ENCODE assay signal across 26 cellular contexts in genomic region chr6:2935566-2936291, GRCh38. TPM values are rescaled to one million over a fixed set of nuclear protein-coding genes. Genes with fewer than 3 reads are reported as not detected.
DNase-seq lines count a peak whose midpoint lies in the region; ATAC-seq, FAIRE-seq and TF ChIP-seq lines count a peak whose summit lies in the region.
"Had no signal": no experiment of that assay in that cellular context is flagged by ENCODE, and none has a peak within 500 bp of the region (broad histone marks: within the 10 kb centered on the region; RNA-seq: fewer than 3 reads in every experiment).

No MANE protein-coding gene starts in this region.

- H4K8ac ChIP-seq in neuronal stem cell (ENCODE audit: low read depth, low read length), result no peak overlapping the region

- H3K9me1 ChIP-seq in K562 (ENCODE audit: control insufficient read depth, insufficient read depth, low read length), result no peaks in the 10 kb centered on the region

- no peaks in the 10 kb centered on the region for H3K27me3 ChIP-seq in CD8-positive, alpha-beta T cell (ENCODE audit: insufficient read depth, low read length)
- H3K27me3 ChIP-seq in K562 (ENCODE audit: control insufficient read depth in 2 of 2, insufficient read depth in 2 of 2, low read length in 2 of 2) (no peaks in the 10 kb centered on the region), neuronal stem cell (ENCODE audit: control insufficient read depth in 3 of 3, insufficient read depth in 3 of 3, low read depth in 1 of 3, low read length in 3 of 3) (no peaks in the 10 kb centered on the region)
- H3K27me3 ChIP-seq: breast epithelium, pancreas had no signal

- no peak for TF ChIP-seq EP300 in K562 (IDR thresholded peaks at IDR 0.05; ENCODE audit: low read length)

- H3K9me3 ChIP-seq in CD8-positive, alpha-beta T cell (ENCODE audit: low read length), result no peaks in the 10 kb centered on the region
- H3K9me3 ChIP-seq in K562 (replicated peaks; ENCODE audit: control insufficient read depth, insufficient read depth, low read depth, low read length), result 0 out of 2 replicates have a peak, but pooled peaks cover 2% of the 10 kb centered on the region
- no peaks in the 10 kb centered on the region for H3K9me3 ChIP-seq in neuronal stem cell (replicated peaks in 1 of 2; ENCODE audit: control insufficient read depth in 2 of 2, insufficient read depth in 1 of 2, low read depth in 1 of 2, low read length in 2 of 2)
- H3K9me3 ChIP-seq: breast epithelium, pancreas had no signal

- peaks cover 42% of the 10 kb centered on the region for H3K4me1 Mint-ChIP-seq in T-helper 2 cell treated with Interferon-gamma antibody and Interleukin-4, amounts not matched to agents 5 μg/mL and 100 μg/mL, for 36 hours (ENCODE audit: low read depth)
- peaks cover 55% of the 10 kb centered on the region for H3K4me1 Mint-ChIP-seq in CD8-positive, alpha-beta T cell (ENCODE audit: low read depth)

- ATAC-seq in CD8-positive, alpha-beta T cell, result no peak
- ATAC-seq in K562, result no peak
- ATAC-seq: effector memory CD8-positive, alpha-beta T cell; esophagus mucosa; pancreas had no signal

- peaks cover 37% of the 10 kb centered on the region for H3K9me3 Mint-ChIP-seq in T-helper 2 cell treated with Interferon-gamma antibody and Interleukin-4, amounts not matched to agents 5 μg/mL and 100 μg/mL, for 36 hours
- peaks cover 7% of the 10 kb centered on the region for H3K9me3 Mint-ChIP-seq in CD8-positive, alpha-beta T cell
- H3K9me3 Mint-ChIP-seq: CD4-positive, alpha-beta T cell; effector memory CD8-positive, alpha-beta T cell had no signal

- peak overlapping the region; percentile 71 for H3K18ac ChIP-seq in neuronal stem cell (ENCODE audit: low read length)

- peaks cover 60% of the 10 kb centered on the region for H3K4me1 ChIP-seq in CD8-positive, alpha-beta T cell (ENCODE audit: insufficient read depth, low read length)
- H3K4me1 ChIP-seq in K562 (replicated peaks in 1 of 2; ENCODE audit: control insufficient read depth in 2 of 2, insufficient read depth in 2 of 2, low read length in 2 of 2), result peaks cover 11 to 21% of the 10 kb centered on the region in 2 experiments; a peak in 4 of 5 replicates
- no peaks in the 10 kb centered on the region for H3K4me1 ChIP-seq in neuronal stem cell (ENCODE audit: control insufficient read depth in 2 of 2, insufficient read depth in 1 of 2, low read depth in 1 of 2, low read length in 2 of 2)
- H3K4me1 ChIP-seq: breast epithelium had no signal

- TF ChIP-seq CTCF in CD8-positive, alpha-beta T cell (IDR thresholded peaks at IDR 0.05), result no peak
- TF ChIP-seq CTCF in K562 (IDR thresholded peaks at IDR 0.05 in 2 of 3, conservative IDR thresholded peaks at IDR 0.05 in 1 of 3; ENCODE audit: insufficient read depth in 2 of 3, low read depth in 1 of 3, low read length in 3 of 3), result no peak

- H3K27me3 Mint-ChIP-seq in T-helper 2 cell treated with Interferon-gamma antibody and Interleukin-4, amounts not matched to agents 5 μg/mL and 100 μg/mL, for 36 hours (ENCODE audit: low read depth), result no peaks in the 10 kb centered on the region
- H3K27me3 Mint-ChIP-seq in CD8-positive, alpha-beta T cell (ENCODE audit: low read depth), result no peaks in the 10 kb centered on the region
- H3K27me3 Mint-ChIP-seq: activated B cell treated with CpG ODN at 0.5 μM for 24 hours; CD4-positive, alpha-beta T cell; effector memory CD8-positive, alpha-beta T cell; naive B cell had no signal

- H3K4me2 ChIP-seq in K562 (ENCODE audit: insufficient read depth, low read length) (no peak overlapping the region), neuronal stem cell (ENCODE audit: insufficient read depth, low read length, poor library complexity, severe bottlenecking) (no peak overlapping the region)

- H4K91ac ChIP-seq in neuronal stem cell (ENCODE audit: low read depth, low read length, poor library complexity), result no peak overlapping the region

- in situ Hi-C loops in K562 (cut with MboI), result no loop called here

- 94% methylated on average over 39 of the region's 44 CpGs for WGBS in K562 (ENCODE audit: insufficient coverage, low coverage, missing lambda C conversion rate)
- no CpG with 5 or more reads among the region's 44 CpGs for WGBS in neuronal stem cell (ENCODE audit: extremely low coverage in 2 of 2, insufficient read length in 2 of 2, insufficient replicate concordance in 1 of 2), 2 donors

- no peak overlapping the region for H3K27ac ChIP-seq in CD8-positive, alpha-beta T cell (ENCODE audit: low read depth, low read length)
- H3K27ac ChIP-seq in K562 (ENCODE audit: extremely low read depth, low read depth, low read length) (no peak overlapping the region), neuronal stem cell (replicated peaks; ENCODE audit: low read length) (no peak overlapping the region)
- H3K27ac ChIP-seq: breast epithelium, pancreas had no signal

- TF ChIP-seq POLR2A in K562 (conservative IDR thresholded peaks at IDR 0.05), result no peak

- peak overlapping the region; percentile 77 for H2BK12ac ChIP-seq in neuronal stem cell (ENCODE audit: low read length)

- no peak overlapping the region for H3K4me3 ChIP-seq in CD8-positive, alpha-beta T cell (ENCODE audit: low read depth, low read length)
- H3K4me3 ChIP-seq in K562 (no peak overlapping the region), neuronal stem cell (ENCODE audit: low read length in 2 of 2) (no peak overlapping the region)
- H3K4me3 ChIP-seq: breast epithelium, pancreas had no signal

- BruUV-seq in K562 (replicated peaks; lab: Mats Ljungman, UMichigan), result no TSS peak

- H3K36me3 Mint-ChIP-seq in T-helper 2 cell treated with Interferon-gamma antibody and Interleukin-4, amounts not matched to agents 5 μg/mL and 100 μg/mL, for 36 hours (ENCODE audit: low read depth), result peaks cover 29% of the 10 kb centered on the region
- peaks cover 7% of the 10 kb centered on the region for H3K36me3 Mint-ChIP-seq in CD8-positive, alpha-beta T cell

- POLR2A ChIA-PET in CD8-positive, alpha-beta T cell (lab: Charles Lee), result interaction anchor here (0.8 to 5.2 kb wide), 10 partner anchors 12 to 170 kb away, joined by 3 to 59 read pairs (median 4); partner anchors contain the start of gene SERPINB1
- POLR2A ChIA-PET in K562 (lab: Yijun Ruan, JAX), result interaction anchor here (0.6 to 1.1 kb wide), 5 partner anchors 12 to 94 kb away, joined by 3 to 4 read pairs (median 3); partner anchors contain the start of gene SERPINB1

- FAIRE-seq in K562 (lab: Jason Lieb, UNC), result no peak
- FAIRE-seq: colon, pancreas had no signal

- DNase-seq in T-helper 2 cell treated with Interferon-gamma antibody and Interleukin-4, amounts not matched to agents 5 μg/mL and 100 μg/mL, for 36 hours (ENCODE audit: low spot score), result no peak
- DNase-seq in T-helper 2 cell (no peak), K562 (ENCODE audit: extremely low read depth in 1 of 4, low spot score in 3 of 4) (no peak), neuronal stem cell (ENCODE audit: low spot score) (no peak), DMS79 (lab: John Stamatoyannopoulos, UW) (no peak), NCI-H2029 treated with DMSO at 0.1 percent for 48 hours (lab: John Stamatoyannopoulos, UW) (no peak), NCI-H774 (lab: John Stamatoyannopoulos, UW) (no peak)
- DNase-seq in CD8-positive, alpha-beta T cell, result peak in 1 of 7 experiments; percentile 42
- DNase-seq: 8988T; activated B cell treated with CpG ODN at 0.5 μM for 24 hours; activated gamma-delta T cell treated with Interleukin-2 at 50 U/mL for 16 hours; amygdala; effector memory CD8-positive, alpha-beta T cell; foreskin melanocyte; mesendoderm; naive B cell; NCI-H1048; NCI-H187; NCI-H526; pancreas; stimulated activated CD4-positive, alpha-beta T cell treated with anti-CD3 and anti-CD28 coated beads, Interleukin-12 subunit alpha, Interleukin-12 subunit beta, amount 100 ng/mL, for 4 hours; stimulated activated CD4-positive, alpha-beta T cell treated with anti-CD3 and anti-CD28 coated beads, Interleukin-4, amount 100 ng/mL, for 24 hours had no signal

- no peak for TF ChIP-seq RAD21 in K562 (CRISPR knock-in tag; conservative IDR thresholded peaks at IDR 0.05 in 1 of 2, IDR thresholded peaks at IDR 0.05 in 1 of 2)

- no peaks in the 10 kb centered on the region for H3K79me2 ChIP-seq in K562 (ENCODE audit: control insufficient read depth, insufficient read depth, low read length)

- peak overlapping the region; percentile 74 for H3K23ac ChIP-seq in neuronal stem cell (ENCODE audit: low read depth, low read length, poor library complexity)

- peak overlapping the region; percentile 68 for H2BK5ac ChIP-seq in neuronal stem cell (ENCODE audit: low read length)

- H3K9ac ChIP-seq in K562 (ENCODE audit: insufficient read depth in 1 of 2, low read depth in 2 of 2, low read length in 2 of 2) (no peak overlapping the region), neuronal stem cell (ENCODE audit: low read depth, low read length, poor library complexity) (no peak overlapping the region)

- CTCF ChIA-PET in CD8-positive, alpha-beta T cell (lab: Charles Lee), result interaction anchor here (0.8 to 20.8 kb wide), 14 partner anchors 15 to 155 kb away, joined by 3 to 306 read pairs (median 4); partner anchors contain the start of genes SERPINB1 and SERPINB6
- CTCF ChIA-PET in K562 (lab: Yijun Ruan, JAX; ENCODE audit: low intra/inter-chr PET ratio), result interaction anchor here (0.6 kb wide), 1 partner anchor 145 kb away, joined by 4 read pairs; no protein-coding TSS in a partner anchor

- intact Hi-C loops in CD8-positive, alpha-beta T cell (cut with DNase I, micrococcal nuclease), result loop anchor here in 1 of 2 experiments (2.0 kb wide), 1 partner anchor 77 kb away; no protein-coding TSS in a partner anchor
- intact Hi-C loops in K562 (cut with micrococcal nuclease), result no loop called here

- H3K4ac ChIP-seq in neuronal stem cell (ENCODE audit: low read length), result no peak overlapping the region

- no peaks in the 10 kb centered on the region for H3K36me3 ChIP-seq in CD8-positive, alpha-beta T cell (ENCODE audit: insufficient read depth, low read length)
- H3K36me3 ChIP-seq in K562 (ENCODE audit: control insufficient read depth, insufficient read depth, low read length), result no peaks in the 10 kb centered on the region
- H3K36me3 ChIP-seq in neuronal stem cell (replicated peaks in 1 of 2; ENCODE audit: control insufficient read depth in 2 of 2, insufficient read depth in 2 of 2, low read length in 2 of 2), result no peaks in the 10 kb centered on the region
- H3K36me3 ChIP-seq: breast epithelium, pancreas had no signal

- no peak overlapping the region for H3K27ac Mint-ChIP-seq in T-helper 2 cell treated with Interferon-gamma antibody and Interleukin-4, amounts not matched to agents 5 μg/mL and 100 μg/mL, for 36 hours
- H3K27ac Mint-ChIP-seq in CD8-positive, alpha-beta T cell, result peak overlapping the region; percentile 33

- peak overlapping the region; percentile 15 for H3K4me3 Mint-ChIP-seq in T-helper 2 cell treated with Interferon-gamma antibody and Interleukin-4, amounts not matched to agents 5 μg/mL and 100 μg/mL, for 36 hours
- H3K4me3 Mint-ChIP-seq in CD8-positive, alpha-beta T cell, result no peak overlapping the region
- H3K4me3 Mint-ChIP-seq: activated B cell treated with CpG ODN at 0.5 μM for 24 hours; CD4-positive, alpha-beta T cell had no signal

- peaks cover 2% of the 10 kb centered on the region for H3K79me1 ChIP-seq in neuronal stem cell (ENCODE audit: low read depth, low read length)

- no peak overlapping the region for H2BK15ac ChIP-seq in neuronal stem cell (ENCODE audit: low read length)

- H3K14ac ChIP-seq in neuronal stem cell (ENCODE audit: low read length), result no peak overlapping the region

- H2BK120ac ChIP-seq in neuronal stem cell (ENCODE audit: low read depth, low read length), result no peak overlapping the region

- no peak overlapping the region for H2AK5ac ChIP-seq in neuronal stem cell (ENCODE audit: low read depth, low read length)

- H2AFZ ChIP-seq in K562 (ENCODE audit: low read depth, low read length) (no peak overlapping the region), neuronal stem cell (ENCODE audit: low read length) (no peak overlapping the region)

- H4K20me1 ChIP-seq in K562 (replicated peaks; ENCODE audit: control insufficient read depth, insufficient read depth, low read length), result no peaks in the 10 kb centered on the region

RNA-seq across cellular contexts. Expression of gene SERPINB9, which starts 32.6 kb away (rescaled TPM):
- 10 to 100 TPM; 36.0 to 39.1 TPM for total RNA-seq in CD8-positive, alpha-beta T cell
- total RNA-seq in K562 (2011; cell fraction: chromatin; rRNA removed; ENCODE audit: low replicate concordance), result 38.5 and 40.9 TPM in 2 replicates
- total RNA-seq in K562 (2011; cell fraction: nucleolus; rRNA removed), result 25.5 and 30.9 TPM in 2 replicates
- total RNA-seq in K562 (2011; cell fraction: nucleoplasm; rRNA removed), result 39.8 and 60.8 TPM in 2 replicates
- 18.8 and 18.9 TPM in 2 replicates for total RNA-seq in K562 (2014; rRNA removed)
- 30.7 and 37.5 TPM in 2 replicates for total RNA-seq in K562 (2014; rRNA removed; fragmentation: Illumina TruSeq; extraction: Trizol)
- total RNA-seq in K562 (2015; rRNA removed; fragmentation: Illumina TruSeq; extraction: Trizol), result 18.4 and 21.5 TPM in 2 replicates
- 31.7 and 37.0 TPM in 2 replicates for total RNA-seq in K562 (2021)
- polyA plus RNA-seq in K562 (2011; rRNA removed), result 72.3 and 136 TPM in 2 replicates
- 68.2 and 93.0 TPM in 2 replicates for polyA plus RNA-seq in K562 (2011; cell fraction: cytosol; rRNA removed)
- 24.3 and 46.3 TPM in 2 replicates for polyA plus RNA-seq in K562 (2011; cell fraction: nucleus; rRNA removed)
- polyA plus RNA-seq in K562 (2012), result 21.2 and 35.3 TPM in 2 replicates
- 34.6 and 40.3 TPM in 2 replicates for polyA plus RNA-seq in K562 (2014; fragmentation: Illumina TruSeq; extraction: Trizol)
- 10 to 100 TPM; 12.1 to 20.0 TPM for polyA plus RNA-seq in K562 (2014; fragmentation: Nextera tagmentation; extraction: Ambion mirVana)
- 26.6 and 32.2 TPM in 2 replicates for polyA plus RNA-seq in K562 (2014; rRNA removed)
- polyA minus RNA-seq in K562 (2011; rRNA and poly(A)+ RNA removed), result 75.4 and 149 TPM in 2 replicates
- polyA minus RNA-seq in K562 (2011; cell fraction: cytosol; rRNA and poly(A)+ RNA removed), result 34.9 and 85.8 TPM in 2 replicates
- 14.3 and 16.3 TPM in 2 replicates for polyA minus RNA-seq in K562 (2011; cell fraction: nucleus; rRNA and poly(A)+ RNA removed)
- polyA plus RNA-seq in neuronal stem cell (2013, experiment 1 of 2), result 0.96 TPM
- polyA plus RNA-seq in neuronal stem cell (2013, experiment 2 of 2), result 1.1 TPM

RNA-seq across cellular contexts. Expression of gene SERPINB6, which starts 35.6 kb away (rescaled TPM):
- total RNA-seq in CD8-positive, alpha-beta T cell, result 10 to 100 TPM; 41.7 to 45.6 TPM
- 141 and 220 TPM in 2 replicates for total RNA-seq in K562 (2011; cell fraction: chromatin; rRNA removed; ENCODE audit: low replicate concordance)
- total RNA-seq in K562 (2011; cell fraction: nucleolus; rRNA removed), result 93.6 and 93.8 TPM in 2 replicates
- 147 and 201 TPM in 2 replicates for total RNA-seq in K562 (2011; cell fraction: nucleoplasm; rRNA removed)
- total RNA-seq in K562 (2014; rRNA removed) (86.6 and 92.4 TPM in 2 replicates), K562 (2014; rRNA removed; fragmentation: Illumina TruSeq; extraction: Trizol) (111 and 114 TPM in 2 replicates), K562 (2015; rRNA removed; fragmentation: Illumina TruSeq; extraction: Trizol) (100 and 113 TPM in 2 replicates), K562 (2021) (124 and 126 TPM in 2 replicates)
- polyA plus RNA-seq in K562 (2011; rRNA removed) (151 and 210 TPM in 2 replicates), K562 (2014; fragmentation: Illumina TruSeq; extraction: Trizol) (162 and 176 TPM in 2 replicates), K562 (2014; fragmentation: Nextera tagmentation; extraction: Ambion mirVana) (100 to 1,000 TPM; 143 to 211 TPM), K562 (2014; rRNA removed) (145 and 159 TPM in 2 replicates)
- 171 and 185 TPM in 2 replicates for polyA plus RNA-seq in K562 (2011; cell fraction: cytosol; rRNA removed)
- polyA plus RNA-seq in K562 (2011; cell fraction: nucleus; rRNA removed), result 130 and 168 TPM in 2 replicates
- 133 and 231 TPM in 2 replicates for polyA plus RNA-seq in K562 (2012)
- polyA minus RNA-seq in K562 (2011; rRNA and poly(A)+ RNA removed), result 135 and 183 TPM in 2 replicates
- 64.3 and 74.2 TPM in 2 replicates for polyA minus RNA-seq in K562 (2011; cell fraction: cytosol; rRNA and poly(A)+ RNA removed)
- 60.0 and 62.5 TPM in 2 replicates for polyA minus RNA-seq in K562 (2011; cell fraction: nucleus; rRNA and poly(A)+ RNA removed)
- polyA plus RNA-seq in neuronal stem cell (2013, experiment 1 of 2), result 8.4 TPM
- 9.3 TPM for polyA plus RNA-seq in neuronal stem cell (2013, experiment 2 of 2)
